Comparison of ENCODE assay signal across 11 cellular contexts in genomic region chr4:113223001-113223400, GRCh38.
"Had no signal": no experiment of that assay in that cellular context is flagged by ENCODE, and none has a peak within 500 bp of the region (broad histone marks: within the 10 kb centered on the region; RNA-seq: fewer than 3 reads in every experiment).

No MANE protein-coding gene starts in this region.

- DNase-seq: activated CD4-positive, alpha-beta T cell treated with anti-CD3 and anti-CD28 coated beads, Interleukin-2, amount 10 ng/mL, durations not matched to agents 7 days and 5 days; activated CD8-positive, alpha-beta T cell treated with anti-CD3 and anti-CD28 coated beads, Interleukin-2, amount 10 ng/mL, durations not matched to agents 7 days and 5 days; activated naive CD4-positive, alpha-beta T cell treated with anti-CD3 and anti-CD28 coated beads for 36 hours; activated T-cell treated with anti-CD3 and anti-CD28 coated beads, Interleukin-2, amount 50 U/mL, for 24 hours; aorta; mesendoderm; naive thymus-derived CD4-positive, alpha-beta T cell; stimulated activated CD4-positive, alpha-beta T cell treated with anti-CD3 and anti-CD28 coated beads, Interleukin-15, amount 100 ng/mL, for 24 hours; stimulated activated CD4-positive, alpha-beta T cell treated with anti-CD3 and anti-CD28 coated beads, Interleukin-4, amount 100 ng/mL, for 1 hour; stomach; upper lobe of right lung had no signal

- ATAC-seq: activated CD8-positive, alpha-beta T cell treated with anti-CD3 and anti-CD28 coated beads, Interleukin-2, amount 10 ng/mL, durations not matched to agents 7 days and 5 days; naive thymus-derived CD4-positive, alpha-beta T cell; upper lobe of right lung had no signal
